ENCODE assay signal across 12 cellular contexts in the genomic region with DNA sequence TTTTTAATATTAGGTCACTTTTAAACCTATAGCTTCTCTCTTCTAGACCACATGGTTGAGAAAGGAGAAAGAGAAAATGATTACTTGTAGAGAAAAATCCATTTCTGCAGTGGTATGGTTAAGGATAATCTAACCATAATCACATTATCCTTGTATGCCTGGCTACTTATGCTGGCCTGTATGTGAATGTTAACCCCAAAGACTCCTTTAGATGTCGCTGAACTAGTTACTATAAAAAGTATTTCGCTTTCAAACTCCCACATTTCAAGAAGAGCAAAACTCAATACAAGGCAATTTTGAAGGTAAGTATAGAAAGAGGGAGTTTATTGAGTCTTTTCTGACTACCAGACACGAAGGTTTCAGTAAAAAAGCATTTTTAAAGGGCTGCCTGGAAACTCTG. TPM values are rescaled to one million over a fixed set of nuclear protein-coding genes. Genes with fewer than 3 reads are reported as not detected.
DNase-seq lines count a peak whose midpoint lies in the region; ATAC-seq, FAIRE-seq and TF ChIP-seq lines count a peak whose summit lies in the region.
"Had no signal": no experiment of that assay in that cellular context is flagged by ENCODE, and none has a peak within 500 bp of the region (broad histone marks: within the 10 kb centered on the region; RNA-seq: fewer than 3 reads in every experiment).

No MANE protein-coding gene starts in this region.

- H3K79me2 ChIP-seq in neural cell (replicated peaks; ENCODE audit: insufficient read depth, low read length), result peaks cover 47% of the 10 kb centered on the region

- no peak overlapping the region for H3K27ac Mint-ChIP-seq in Calu3 (ENCODE audit: unreplicated experiment)
- H3K27ac Mint-ChIP-seq: IgD-negative memory B cell had no signal

- H3K27me3 ChIP-seq in HUES64 (ENCODE audit: insufficient read depth, low read length) (no peaks in the 10 kb centered on the region), dorsolateral prefrontal cortex (no peaks in the 10 kb centered on the region), neural cell (ENCODE audit: insufficient read depth, low read depth, low read length) (no peaks in the 10 kb centered on the region)

- ATAC-seq in HG02884 (IDR thresholded peaks at IDR 0.05; ENCODE audit: unreplicated experiment), result no peak

- H4K20me1 ChIP-seq in neural cell (ENCODE audit: insufficient read depth), result no peaks in the 10 kb centered on the region

- no peak for TF ChIP-seq RAD21 in neural cell (conservative IDR thresholded peaks at IDR 0.05)

- H3K27me3 Mint-ChIP-seq in Calu3 (ENCODE audit: unreplicated experiment), result no peaks in the 10 kb centered on the region
- H3K27me3 Mint-ChIP-seq: IgD-negative memory B cell had no signal

- H3K9me3 Mint-ChIP-seq in Calu3 (ENCODE audit: low read depth, unreplicated experiment), result no peaks in the 10 kb centered on the region
- H3K9me3 Mint-ChIP-seq: IgD-negative memory B cell had no signal

- intact Hi-C loops in Calu3 (cut with micrococcal nuclease; ENCODE audit: unreplicated experiment), result no loop called here
- intact Hi-C loops in dorsolateral prefrontal cortex (cut with DNase I), result loop anchor here (5.0 kb wide), 2 partner anchors 62 to 162 kb away; partner anchors contain the start of genes PDHB (in 2 of the 2) and PXK (in 1 of the 2)

- H3K36me3 ChIP-seq in HUES64 (ENCODE audit: insufficient read depth, low read length), result no peaks in the 10 kb centered on the region
- H3K36me3 ChIP-seq in neural cell (ENCODE audit: insufficient read depth, low read length), result no peaks in the 10 kb centered on the region

- H3K4me1 Mint-ChIP-seq in Calu3 (ENCODE audit: low read depth, unreplicated experiment), result peaks cover 28% of the 10 kb centered on the region

- peak overlapping the region; percentile 87 for H3K4me2 ChIP-seq in neural cell (ENCODE audit: low read length)

- FAIRE-seq in GM19239 (lab: Jason Lieb, UNC), result no peak
- FAIRE-seq: GM18507 had no signal

- no peak for DNase-seq in Calu3
- DNase-seq in dorsolateral prefrontal cortex, result no peak
- DNase-seq in GM19239 (ENCODE audit: insufficient read length, low spot score), result no peak
- no peak for DNase-seq in NCI-H524 treated with DMSO at 0.1 percent for 48 hours (lab: John Stamatoyannopoulos, UW)
- DNase-seq: DMS79 treated with DMSO at 0.1 percent for 48 hours, SIG-M5 had no signal

- TF ChIP-seq CTCF in Calu3 (IDR thresholded peaks at IDR 0.05; ENCODE audit: unreplicated experiment), result no peak
- no peak for TF ChIP-seq CTCF in dorsolateral prefrontal cortex (IDR thresholded peaks at IDR 0.05 in 54 of 56, conservative IDR thresholded peaks at IDR 0.05 in 2 of 56; ENCODE audit: low read depth in 1 of 56, partially characterized antibody in 56 of 56)
- no peak for TF ChIP-seq CTCF in neural cell (IDR thresholded peaks at IDR 0.05; ENCODE audit: poor library complexity, severe bottlenecking)

- 24% methylated on average over 2 of the region's 3 CpGs for WGBS in HUES64

- no peaks in the 10 kb centered on the region for H3K9me3 ChIP-seq in HUES64 (ENCODE audit: insufficient read depth, low read depth, low read length)
- H3K9me3 ChIP-seq in neural cell (ENCODE audit: low read length), result no peaks in the 10 kb centered on the region

- no peak overlapping the region for H2AFZ ChIP-seq in neural cell (ENCODE audit: low read depth, low read length)

- peak overlapping the region; percentile 92 for H3K4me3 ChIP-seq in HUES64 (ENCODE audit: low read length)
- H3K4me3 ChIP-seq in dorsolateral prefrontal cortex, result peak overlapping the region in 50 of 59 donors; percentile 2 to 94 (median 85)
- H3K4me3 ChIP-seq in neural cell (ENCODE audit: low read length), result peak overlapping the region; percentile 74

- CTCF ChIA-PET in Calu3 (lab: Charles Lee), result no interaction called here

- peak overlapping the region; percentile 81 for H3K4me3 Mint-ChIP-seq in Calu3 (ENCODE audit: low read depth, unreplicated experiment)

- H3K9ac ChIP-seq in HUES64 (ENCODE audit: low read depth, low read length), result no peak overlapping the region
- H3K9ac ChIP-seq in neural cell (ENCODE audit: low read length), result no peak overlapping the region

- peaks cover 8% of the 10 kb centered on the region for H3K36me3 Mint-ChIP-seq in Calu3 (ENCODE audit: insufficient read depth, unreplicated experiment)

- no peaks in the 10 kb centered on the region for H3F3A ChIP-seq in neural cell (ENCODE audit: insufficient read depth, low read length, poor library complexity, severe bottlenecking)

- no peak for TF ChIP-seq EP300 in neural cell (conservative IDR thresholded peaks at IDR 0.05; ENCODE audit: poor library complexity, severe bottlenecking)

- peaks cover 56% of the 10 kb centered on the region for H3K4me1 ChIP-seq in HUES64 (ENCODE audit: insufficient read depth, low read length)

- H3K27ac ChIP-seq in HUES64 (ENCODE audit: low read depth, low read length), result no peak overlapping the region
- H3K27ac ChIP-seq in dorsolateral prefrontal cortex, result peak overlapping the region in 2 of 59 donors; percentile 17 to 18
- H3K27ac ChIP-seq in neural cell (ENCODE audit: low read length), result no peak overlapping the region

- no TSS peak for BruUV-seq in Calu3 (replicated peaks; lab: Mats Ljungman, UMichigan)

- H3K9me2 ChIP-seq in neural cell (ENCODE audit: insufficient read depth, low read length), result no peaks in the 10 kb centered on the region

TF ChIP-seq in neural cell, 6 proteins besides CTCF, POLR2A, EP300 and RAD21:
- TF ChIP-seq TAF1 (IDR thresholded peaks at IDR 0.05; ENCODE audit: low read depth) (no peak), SMC3 (conservative IDR thresholded peaks at IDR 0.05; ENCODE audit: poor library complexity) (no peak), MXI1 (conservative IDR thresholded peaks at IDR 0.05; ENCODE audit: poor library complexity, severe bottlenecking) (no peak), REST (IDR thresholded peaks at IDR 0.05; ENCODE audit: borderline replicate concordance) (no peak)

RNA-seq across cellular contexts. Expression of gene KCTD6, which starts 2.2 kb away (rescaled TPM):
- 10.7 and 11.4 TPM in 2 replicates for total RNA-seq in Calu3 (2022)
- polyA plus RNA-seq in HUES64 (2013, experiment 1 of 2), result 15.9 TPM
- 22.1 TPM for polyA plus RNA-seq in HUES64 (2013, experiment 2 of 2)
- 10 to 100 TPM; 21.0 to 44.7 (median 30.4) TPM for total RNA-seq in dorsolateral prefrontal cortex
- polyA plus RNA-seq in neural cell, result 64.0 and 68.5 TPM in 2 replicates
- 27.8 and 29.9 TPM in 2 replicates for polyA minus RNA-seq in neural cell

RNA-seq across cellular contexts. Expression of gene ACOX2, which starts 42.9 kb away (rescaled TPM):
- total RNA-seq in Calu3 (2022) (1.1 and 1.4 TPM in 2 replicates), dorsolateral prefrontal cortex (10 to 100 TPM in 32 of 120 experiments, 1 to 10 TPM in 88; 2.1 to 21.2 (median 8.1) TPM)
- polyA plus RNA-seq in HUES64 (2013, experiment 1 of 2), result 4.6 TPM
- 3.5 TPM for polyA plus RNA-seq in HUES64 (2013, experiment 2 of 2)
- not detected in 2 replicates for polyA plus RNA-seq in neural cell
- not detected in 2 replicates for polyA minus RNA-seq in neural cell
- total RNA-seq: activated CD8-positive, alpha-beta memory T cell treated with anti-CD3 and anti-CD28 coated beads for 36 hours had no signal
- polyA plus RNA-seq: IgD-negative memory B cell had no signal
